10 cellular contexts compared by ENCODE assay signal in genomic region chrX:72540318-72540717, GRCh38. TPM values are rescaled to one million over a fixed set of nuclear protein-coding genes. Genes with fewer than 3 reads are reported as not detected.
DNase-seq lines count a peak whose midpoint lies in the region; ATAC-seq, FAIRE-seq and TF ChIP-seq lines count a peak whose summit lies in the region.
"Had no signal": no experiment of that assay in that cellular context is flagged by ENCODE, and none has a peak within 500 bp of the region (broad histone marks: within the 10 kb centered on the region; RNA-seq: fewer than 3 reads in every experiment).

No MANE protein-coding gene starts in this region.

- no peaks in the 10 kb centered on the region for H3K4me1 ChIP-seq in esophagus squamous epithelium

- no peaks in the 10 kb centered on the region for H3K9me3 Mint-ChIP-seq in activated CD8-positive, alpha-beta T cell treated with anti-CD3 and anti-CD28 coated beads for 36 hours
- no peaks in the 10 kb centered on the region for H3K9me3 Mint-ChIP-seq in activated CD8-positive, alpha-beta T cell treated with anti-CD3 and anti-CD28 coated beads, Interleukin-2, amount 10 ng/mL, durations not matched to agents 7 days and 5 days (ENCODE audit: insufficient read depth)
- peaks cover 2% of the 10 kb centered on the region for H3K9me3 Mint-ChIP-seq in glutamatergic neuron (ENCODE audit: unreplicated experiment)
- H3K9me3 Mint-ChIP-seq in activated naive CD4-positive, alpha-beta T cell treated with anti-CD3 and anti-CD28 coated beads for 36 hours: no peaks in the 10 kb centered on the region

- intact Hi-C loops in activated CD8-positive, alpha-beta T cell treated with anti-CD3 and anti-CD28 coated beads for 36 hours (cut with micrococcal nuclease): loop anchor here (10.0 kb wide), 1 partner anchor 236 kb away; the partner anchor contains the start of gene CITED1
- intact Hi-C loops in activated naive CD4-positive, alpha-beta T cell treated with anti-CD3 and anti-CD28 coated beads for 36 hours (cut with micrococcal nuclease): loop anchor here (5.0 kb wide), 1 partner anchor 243 kb away; no protein-coding TSS in a partner anchor
- intact Hi-C loops in esophagus squamous epithelium (cut with DNase I): no loop called here

- no peaks in the 10 kb centered on the region for H3K9me3 ChIP-seq in esophagus squamous epithelium

- WGBS in esophagus squamous epithelium, 2 donors: 10 to 21% methylated on average over 5 of the region's 5 CpGs

- peak; percentile 24 for TF ChIP-seq CTCF in activated CD8-positive, alpha-beta T cell treated with anti-CD3 and anti-CD28 coated beads for 36 hours (IDR thresholded peaks at IDR 0.05)
- TF ChIP-seq CTCF in glutamatergic neuron (IDR thresholded peaks at IDR 0.05; ENCODE audit: partially characterized antibody, unreplicated experiment) (peak; percentile 17), esophagus squamous epithelium (IDR thresholded peaks at IDR 0.05) (peak in 3 of 6 experiments; percentile 6 to 27 (median 13))

- H3K27me3 Mint-ChIP-seq in activated CD8-positive, alpha-beta T cell treated with anti-CD3 and anti-CD28 coated beads for 36 hours: no peaks in the 10 kb centered on the region
- no peaks in the 10 kb centered on the region for H3K27me3 Mint-ChIP-seq in activated CD8-positive, alpha-beta T cell treated with anti-CD3 and anti-CD28 coated beads, Interleukin-2, amount 10 ng/mL, durations not matched to agents 7 days and 5 days (ENCODE audit: low read depth)
- peaks cover 1% of the 10 kb centered on the region for H3K27me3 Mint-ChIP-seq in glutamatergic neuron (ENCODE audit: unreplicated experiment)
- H3K27me3 Mint-ChIP-seq in activated naive CD4-positive, alpha-beta T cell treated with anti-CD3 and anti-CD28 coated beads for 36 hours (ENCODE audit: low read depth): no peaks in the 10 kb centered on the region

- FAIRE-seq in urothelium cell line (lab: Jason Lieb, UNC): no peak

- POLR2A ChIA-PET in activated CD8-positive, alpha-beta T cell treated with anti-CD3 and anti-CD28 coated beads for 36 hours (lab: Charles Lee): no interaction called here
- POLR2A ChIA-PET in activated CD8-positive, alpha-beta T cell treated with anti-CD3 and anti-CD28 coated beads, Interleukin-2, amount 10 ng/mL, durations not matched to agents 7 days and 5 days (lab: Charles Lee): no interaction called here

- H3K36me3 ChIP-seq in esophagus squamous epithelium: no peaks in the 10 kb centered on the region

- no peaks in the 10 kb centered on the region for H3K27me3 ChIP-seq in esophagus squamous epithelium

- no peak for TF ChIP-seq POLR2A in esophagus squamous epithelium (IDR thresholded peaks at IDR 0.05)

- no peak for ATAC-seq in activated CD8-positive, alpha-beta T cell treated with anti-CD3 and anti-CD28 coated beads for 36 hours
- ATAC-seq in activated CD8-positive, alpha-beta T cell treated with anti-CD3 and anti-CD28 coated beads, Interleukin-2, amount 10 ng/mL, durations not matched to agents 7 days and 5 days: no peak
- ATAC-seq in GM21529 (IDR thresholded peaks at IDR 0.05; ENCODE audit: unreplicated experiment): no peak

- peaks cover 8% of the 10 kb centered on the region for H3K36me3 Mint-ChIP-seq in activated CD8-positive, alpha-beta T cell treated with anti-CD3 and anti-CD28 coated beads for 36 hours (ENCODE audit: low read depth)
- peaks cover 4% of the 10 kb centered on the region for H3K36me3 Mint-ChIP-seq in activated CD8-positive, alpha-beta T cell treated with anti-CD3 and anti-CD28 coated beads, Interleukin-2, amount 10 ng/mL, durations not matched to agents 7 days and 5 days (ENCODE audit: low read depth)
- peaks cover 6% of the 10 kb centered on the region for H3K36me3 Mint-ChIP-seq in glutamatergic neuron (ENCODE audit: unreplicated experiment)
- peaks cover 13% of the 10 kb centered on the region for H3K36me3 Mint-ChIP-seq in activated naive CD4-positive, alpha-beta T cell treated with anti-CD3 and anti-CD28 coated beads for 36 hours (ENCODE audit: low read depth)

- H3K27ac Mint-ChIP-seq in activated CD8-positive, alpha-beta T cell treated with anti-CD3 and anti-CD28 coated beads for 36 hours: no peak overlapping the region
- H3K27ac Mint-ChIP-seq in activated CD8-positive, alpha-beta T cell treated with anti-CD3 and anti-CD28 coated beads, Interleukin-2, amount 10 ng/mL, durations not matched to agents 7 days and 5 days: no peak overlapping the region
- no peak overlapping the region for H3K27ac Mint-ChIP-seq in glutamatergic neuron (ENCODE audit: unreplicated experiment)
- no peak overlapping the region for H3K27ac Mint-ChIP-seq in activated naive CD4-positive, alpha-beta T cell treated with anti-CD3 and anti-CD28 coated beads for 36 hours

- no peak overlapping the region for H3K4me3 Mint-ChIP-seq in activated CD8-positive, alpha-beta T cell treated with anti-CD3 and anti-CD28 coated beads for 36 hours
- no peak overlapping the region for H3K4me3 Mint-ChIP-seq in activated CD8-positive, alpha-beta T cell treated with anti-CD3 and anti-CD28 coated beads, Interleukin-2, amount 10 ng/mL, durations not matched to agents 7 days and 5 days
- no peak overlapping the region for H3K4me3 Mint-ChIP-seq in glutamatergic neuron (ENCODE audit: unreplicated experiment)
- H3K4me3 Mint-ChIP-seq in activated naive CD4-positive, alpha-beta T cell treated with anti-CD3 and anti-CD28 coated beads for 36 hours: no peak overlapping the region

- no peaks in the 10 kb centered on the region for H3K4me1 Mint-ChIP-seq in activated CD8-positive, alpha-beta T cell treated with anti-CD3 and anti-CD28 coated beads for 36 hours (ENCODE audit: low read depth)
- no peaks in the 10 kb centered on the region for H3K4me1 Mint-ChIP-seq in activated CD8-positive, alpha-beta T cell treated with anti-CD3 and anti-CD28 coated beads, Interleukin-2, amount 10 ng/mL, durations not matched to agents 7 days and 5 days (ENCODE audit: low read depth)
- H3K4me1 Mint-ChIP-seq in glutamatergic neuron (ENCODE audit: low read depth, unreplicated experiment): peaks cover 6% of the 10 kb centered on the region
- H3K4me1 Mint-ChIP-seq in activated naive CD4-positive, alpha-beta T cell treated with anti-CD3 and anti-CD28 coated beads for 36 hours (ENCODE audit: low read depth): peaks cover 5% of the 10 kb centered on the region

- no peak overlapping the region for H3K4me3 ChIP-seq in esophagus squamous epithelium

- no peak for DNase-seq in activated CD8-positive, alpha-beta T cell treated with anti-CD3 and anti-CD28 coated beads for 36 hours
- DNase-seq in activated CD8-positive, alpha-beta T cell treated with anti-CD3 and anti-CD28 coated beads, Interleukin-2, amount 10 ng/mL, durations not matched to agents 7 days and 5 days: no peak
- DNase-seq in SK-N-DZ (ENCODE audit: low spot score) (peak; percentile 7), glutamatergic neuron (no peak), urothelium cell line (ENCODE audit: low spot score) (peak; percentile 4), esophagus squamous epithelium (lab: John Stamatoyannopoulos, UW) (no peak)
- DNase-seq in activated naive CD4-positive, alpha-beta T cell treated with anti-CD3 and anti-CD28 coated beads for 36 hours: no peak
- DNase-seq: amniotic stem cell, DMS79 had no signal

- CTCF ChIA-PET in activated CD8-positive, alpha-beta T cell treated with anti-CD3 and anti-CD28 coated beads for 36 hours (lab: Charles Lee): no interaction called here
- CTCF ChIA-PET in activated CD8-positive, alpha-beta T cell treated with anti-CD3 and anti-CD28 coated beads, Interleukin-2, amount 10 ng/mL, durations not matched to agents 7 days and 5 days (lab: Charles Lee): interaction anchor here (1.0 to 1.6 kb wide), 2 partner anchors 295 to 359 kb away, joined by 3 to 7 read pairs; partner anchors contain the start of gene PIN4
- CTCF ChIA-PET in activated naive CD4-positive, alpha-beta T cell treated with anti-CD3 and anti-CD28 coated beads for 36 hours (lab: Charles Lee): interaction anchor here (1.1 to 1.2 kb wide), 2 partner anchors 242 to 293 kb away, joined by 4 read pairs; no protein-coding TSS in a partner anchor

- H3K27ac ChIP-seq in esophagus squamous epithelium: no peak overlapping the region

RNA-seq across cellular contexts. Expression of gene HDAC8, which starts 32.3 kb away (rescaled TPM):
- total RNA-seq in activated CD8-positive, alpha-beta T cell treated with anti-CD3 and anti-CD28 coated beads for 36 hours: 10 to 100 TPM; 14.6 to 17.8 TPM
- total RNA-seq in activated CD8-positive, alpha-beta T cell treated with anti-CD3 and anti-CD28 coated beads, Interleukin-2, amount 10 ng/mL, durations not matched to agents 7 days and 5 days: 10 to 100 TPM; 23.6 to 23.8 TPM
- polyA plus RNA-seq in SK-N-DZ (2014; cell fraction: cytosol; rRNA removed): 34.5 and 40.5 TPM in 2 replicates
- 24.0 and 24.5 TPM in 2 replicates for polyA plus RNA-seq in SK-N-DZ (2014; cell fraction: nucleus; rRNA removed)
- total RNA-seq in glutamatergic neuron (ENCODE audit: unreplicated experiment) (49.0 TPM), esophagus squamous epithelium (10 to 100 TPM; 16.8 to 26.9 (median 18.0) TPM)
- total RNA-seq in activated naive CD4-positive, alpha-beta T cell treated with anti-CD3 and anti-CD28 coated beads for 36 hours: 10 to 100 TPM; 14.8 to 16.8 TPM

Comparison
In these comparisons a context has a peak if more than half of its experiments do, and no peak if none do; other contexts are left out.
1. DNase-seq: peak in SK-N-DZ (single experiment) and urothelium cell line (single experiment); none in activated CD8-positive, alpha-beta T cell treated with anti-CD3 and anti-CD28 coated beads for 36 hours (single experiment), activated CD8-positive, alpha-beta T cell treated with anti-CD3 and anti-CD28 coated beads, Interleukin-2, amount 10 ng/mL, durations not matched to agents 7 days and 5 days (single experiment), glutamatergic neuron (single experiment), activated naive CD4-positive, alpha-beta T cell treated with anti-CD3 and anti-CD28 coated beads for 36 hours (single experiment) and esophagus squamous epithelium (single experiment).